9 cellular contexts compared by ENCODE assay signal in genomic region chr3:12471228-12471627, GRCh38. TPM values are rescaled to one million over a fixed set of nuclear protein-coding genes. Genes with fewer than 3 reads are reported as not detected.
DNase-seq lines count a peak whose midpoint lies in the region; ATAC-seq, FAIRE-seq and TF ChIP-seq lines count a peak whose summit lies in the region.
"Had no signal": no experiment of that assay in that cellular context is flagged by ENCODE, and none has a peak within 500 bp of the region (broad histone marks: within the 10 kb centered on the region; RNA-seq: fewer than 3 reads in every experiment).

No MANE protein-coding gene starts in this region.

- H3K27me3 ChIP-seq in breast epithelium (no peaks in the 10 kb centered on the region), keratinocyte (ENCODE audit: control insufficient read depth, extremely low read depth, insufficient read depth, low read length) (no peaks in the 10 kb centered on the region)
- H3K27me3 ChIP-seq: BE2C had no signal

- intact Hi-C loops in MCF 10A (cut with micrococcal nuclease) = loop anchor here (5.0 kb wide), 1 partner anchor 119 kb away; no protein-coding TSS in a partner anchor
- intact Hi-C loops in breast epithelium (cut with DNase I; ENCODE audit: low total_unique reads) = no loop called here

- no peaks in the 10 kb centered on the region for H4K20me1 ChIP-seq in keratinocyte (ENCODE audit: control insufficient read depth, extremely low read depth, insufficient read depth, low read length)

- no TSS peak for BruUV-seq in MCF 10A (replicated peaks; lab: Mats Ljungman, UMichigan)

- H3K9me3 ChIP-seq in breast epithelium (no peaks in the 10 kb centered on the region), keratinocyte (ENCODE audit: control insufficient read depth, low read depth, low read length) (no peaks in the 10 kb centered on the region)
- H3K9me3 ChIP-seq: BE2C had no signal

- FAIRE-seq in keratinocyte (lab: Jason Lieb, UNC) = peak; percentile 55
- FAIRE-seq in urothelium cell line (lab: Jason Lieb, UNC) = peak; percentile 74

- H3K79me2 ChIP-seq in keratinocyte (ENCODE audit: control insufficient read depth, insufficient read depth, low read length) = no peaks in the 10 kb centered on the region

- no peaks in the 10 kb centered on the region for H3K36me3 ChIP-seq in breast epithelium
- H3K36me3 ChIP-seq in keratinocyte (ENCODE audit: control insufficient read depth in 2 of 2, extremely low read depth in 1 of 2, insufficient read depth in 2 of 2, low read length in 2 of 2) = no peaks in the 10 kb centered on the region
- H3K36me3 ChIP-seq: BE2C had no signal

- POLR2A ChIA-PET in MCF 10A (lab: Yijun Ruan, JAX) = interaction anchor here (1.0 to 1.2 kb wide), 2 partner anchors 87 to 251 kb away, joined by 3 to 4 read pairs; no protein-coding TSS in a partner anchor
- POLR2A ChIA-PET in activated CD4-positive, alpha-beta T cell treated with anti-CD3 and anti-CD28 coated beads, Interleukin-2, amount 10 ng/mL, durations not matched to agents 7 days and 5 days (lab: Charles Lee) = no interaction called here

- ATAC-seq in HG03571 (IDR thresholded peaks at IDR 0.05; ENCODE audit: unreplicated experiment) (no peak), HG02763 (IDR thresholded peaks at IDR 0.05; ENCODE audit: unreplicated experiment) (no peak)

- H3K4me1 Mint-ChIP-seq in MCF 10A (ENCODE audit: insufficient read depth, unreplicated experiment) = peaks cover 16% of the 10 kb centered on the region
- H3K4me1 Mint-ChIP-seq in activated CD4-positive, alpha-beta T cell treated with anti-CD3 and anti-CD28 coated beads, Interleukin-2, amount 10 ng/mL, durations not matched to agents 7 days and 5 days = peaks cover 12% of the 10 kb centered on the region

- peak overlapping the region; percentile 18 for H3K4me3 Mint-ChIP-seq in MCF 10A (ENCODE audit: unreplicated experiment)
- no peak overlapping the region for H3K4me3 Mint-ChIP-seq in activated CD4-positive, alpha-beta T cell treated with anti-CD3 and anti-CD28 coated beads, Interleukin-2, amount 10 ng/mL, durations not matched to agents 7 days and 5 days

- H3K9me3 Mint-ChIP-seq in MCF 10A (ENCODE audit: unreplicated experiment) = no peaks in the 10 kb centered on the region
- H3K9me3 Mint-ChIP-seq in activated CD4-positive, alpha-beta T cell treated with anti-CD3 and anti-CD28 coated beads, Interleukin-2, amount 10 ng/mL, durations not matched to agents 7 days and 5 days = no peaks in the 10 kb centered on the region

- H3K9ac ChIP-seq in keratinocyte (ENCODE audit: control insufficient read depth, extremely low read depth, insufficient read depth, low read length) = no peak overlapping the region

- no peaks in the 10 kb centered on the region for H3K9me1 ChIP-seq in keratinocyte (ENCODE audit: control insufficient read depth, extremely low read depth, insufficient read depth, low read length)

- H3K27ac ChIP-seq in breast epithelium (no peak overlapping the region), keratinocyte (ENCODE audit: control insufficient read depth, insufficient read depth, low read length) (no peak overlapping the region)

- no peak overlapping the region for H3K4me3 ChIP-seq in breast epithelium
- H3K4me3 ChIP-seq in keratinocyte (ENCODE audit: control insufficient read depth in 2 of 3, extremely low read depth in 1 of 3, insufficient read depth in 2 of 3, low read depth in 1 of 3, low read length in 3 of 3) = no peak overlapping the region

- CTCF ChIA-PET in MCF 10A (lab: Yijun Ruan, JAX) = interaction anchor here (0.5 to 3.5 kb wide), 11 partner anchors 9 to 366 kb away, joined by 3 to 19 read pairs (median 4); no protein-coding TSS in a partner anchor
- CTCF ChIA-PET in activated CD4-positive, alpha-beta T cell treated with anti-CD3 and anti-CD28 coated beads, Interleukin-2, amount 10 ng/mL, durations not matched to agents 7 days and 5 days (lab: Charles Lee) = interaction anchor here (0.6 to 3.9 kb wide), 7 partner anchors 8 to 838 kb away, joined by 3 to 25 read pairs (median 3); no protein-coding TSS in a partner anchor

- TF ChIP-seq POLR2A in breast epithelium (IDR thresholded peaks at IDR 0.05) = no peak

- DNase-seq in MCF 10A (ENCODE audit: unreplicated experiment) = peak; percentile 89
- no peak for DNase-seq in breast epithelium (ENCODE audit: low spot score in 2 of 2)
- DNase-seq in activated CD4-positive, alpha-beta T cell treated with anti-CD3 and anti-CD28 coated beads, Interleukin-2, amount 10 ng/mL, durations not matched to agents 7 days and 5 days = peak; percentile 17
- DNase-seq in keratinocyte (ENCODE audit: low read depth, low spot score) = peak; percentile 38
- DNase-seq in urothelium cell line (ENCODE audit: low spot score) = peak; percentile 86
- DNase-seq in AG08395 (ENCODE audit: low spot score) = no peak
- DNase-seq: BE2C had no signal

- dilution Hi-C loops in keratinocyte (cut with MboI; ENCODE audit: extremely low pct_ligation_motif_present, low sequenced_read_pairs) = no loop called here

- H2AFZ ChIP-seq in keratinocyte (ENCODE audit: control insufficient read depth, low read length) = no peak overlapping the region

- TF ChIP-seq CTCF in MCF 10A (IDR thresholded peaks at IDR 0.05; ENCODE audit: unreplicated experiment) (no peak), breast epithelium (IDR thresholded peaks at IDR 0.05) (no peak), keratinocyte (optimal IDR thresholded peaks at IDR 0.05 in 1 of 3, IDR thresholded peaks at IDR 0.05 in 1 of 3, conservative IDR thresholded peaks at IDR 0.05 in 1 of 3; ENCODE audit: extremely low read depth in 1 of 3, insufficient read depth in 2 of 3, low read length in 3 of 3) (peak; percentile 34 to 48 (median 46))

- H3K27ac Mint-ChIP-seq in MCF 10A (ENCODE audit: low read depth, unreplicated experiment) = peak overlapping the region; percentile 20
- H3K27ac Mint-ChIP-seq in activated CD4-positive, alpha-beta T cell treated with anti-CD3 and anti-CD28 coated beads, Interleukin-2, amount 10 ng/mL, durations not matched to agents 7 days and 5 days = no peak overlapping the region

- no peaks in the 10 kb centered on the region for H3K36me3 Mint-ChIP-seq in MCF 10A (ENCODE audit: insufficient read depth, unreplicated experiment)
- no peaks in the 10 kb centered on the region for H3K36me3 Mint-ChIP-seq in activated CD4-positive, alpha-beta T cell treated with anti-CD3 and anti-CD28 coated beads, Interleukin-2, amount 10 ng/mL, durations not matched to agents 7 days and 5 days (ENCODE audit: low read depth)

- H3K4me2 ChIP-seq in keratinocyte (ENCODE audit: control insufficient read depth, extremely low read depth, insufficient read depth, low read depth, low read length) = peak overlapping the region; percentile 8

- no peaks in the 10 kb centered on the region for H3K27me3 Mint-ChIP-seq in MCF 10A (ENCODE audit: insufficient read depth, unreplicated experiment)
- H3K27me3 Mint-ChIP-seq in activated CD4-positive, alpha-beta T cell treated with anti-CD3 and anti-CD28 coated beads, Interleukin-2, amount 10 ng/mL, durations not matched to agents 7 days and 5 days = no peaks in the 10 kb centered on the region

- H3K4me1 ChIP-seq in breast epithelium (no peaks in the 10 kb centered on the region), keratinocyte (ENCODE audit: control insufficient read depth, extremely low read depth, insufficient read depth, low read length) (peaks cover 5% of the 10 kb centered on the region)
- H3K4me1 ChIP-seq: BE2C had no signal

RNA-seq across cellular contexts. Expression of gene TSEN2, which starts 13.1 kb away (rescaled TPM):
- total RNA-seq in MCF 10A (2022) = 24.5 and 32.3 TPM in 2 replicates
- 10 to 100 TPM; 20.0 to 32.8 (median 26.5) TPM for total RNA-seq in breast epithelium
- total RNA-seq in activated CD4-positive, alpha-beta T cell treated with anti-CD3 and anti-CD28 coated beads, Interleukin-2, amount 10 ng/mL, durations not matched to agents 7 days and 5 days = 10 to 100 TPM; 10.4 to 11.5 TPM
- 15.9 to 23.8 TPM (median 15.9 TPM) in 3 replicates for polyA plus RNA-seq in keratinocyte
- polyA plus RNA-seq in keratinocyte (2011; ENCODE audit: low read depth) = 5.3 TPM
- polyA plus RNA-seq in keratinocyte (2011; cell fraction: cytosol; rRNA removed) = 7.8 and 14.9 TPM in 2 replicates
- 30.1 and 32.1 TPM in 2 replicates for polyA plus RNA-seq in keratinocyte (2011; cell fraction: nucleus; rRNA removed)
- polyA plus RNA-seq in keratinocyte (2012; ENCODE audit: low replicate concordance) = 11.2 and 13.8 TPM in 2 replicates
- 5.2 to 24.3 TPM (median 9.2 TPM) in 3 replicates for polyA minus RNA-seq in keratinocyte
- 7.5 TPM for polyA minus RNA-seq in keratinocyte (2011; cell fraction: cytosol; rRNA and poly(A)+ RNA removed)
- polyA minus RNA-seq in keratinocyte (2011; cell fraction: nucleus; rRNA and poly(A)+ RNA removed) = 13.9 and 22.0 TPM in 2 replicates

Comparison
In these comparisons a context has a peak if more than half of its experiments do, and no peak if none do; other contexts are left out.
1. DNase-seq: peak in MCF 10A (single experiment), activated CD4-positive, alpha-beta T cell treated with anti-CD3 and anti-CD28 coated beads, Interleukin-2, amount 10 ng/mL, durations not matched to agents 7 days and 5 days (single experiment), keratinocyte (single experiment) and urothelium cell line (single experiment); none in breast epithelium (0 of 2) and AG08395 (single experiment).
2. CTCF ChIP-seq: peak in keratinocyte (3 of 3); none in MCF 10A (single experiment) and breast epithelium (0 of 3).